Comparison of ENCODE assay signal across 1 cellular context in the genomic region with DNA sequence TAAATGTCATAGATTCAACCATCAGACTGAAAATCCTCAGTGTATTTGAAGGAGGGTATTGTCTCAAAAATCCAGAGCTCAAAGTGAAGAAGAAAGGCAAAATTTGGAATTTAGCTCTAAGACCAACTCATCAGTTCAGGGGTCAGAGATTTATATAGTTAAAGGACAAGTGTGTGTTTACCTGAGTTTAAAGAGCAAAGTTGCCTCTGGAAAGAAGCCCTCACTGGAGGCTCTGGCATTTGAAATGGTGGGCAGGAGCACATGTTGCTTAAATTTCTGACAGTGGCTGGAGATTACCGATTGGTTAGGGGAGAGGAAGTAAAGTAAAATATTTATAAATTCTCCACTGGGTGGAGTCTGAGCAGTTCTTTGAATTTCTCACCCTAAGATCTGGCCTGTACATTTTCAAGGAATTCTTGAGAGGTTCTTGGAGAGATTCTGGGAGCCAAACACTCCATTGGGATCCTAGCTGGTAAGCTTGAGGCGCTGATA.
TF ChIP-seq lines count a peak whose summit lies in the region.

Gene KYNU, plus strand, starts transcription at position 400 of the 492 bp plus-strand sequence. CDS start 7,704 bp downstream, outside the sequence.

TF ChIP-seq in HepG2, 621 proteins besides CTCF, POLR2A, EP300 and RAD21 (continued from another document and continues in another):
- TF ChIP-seq, protein P1, sequence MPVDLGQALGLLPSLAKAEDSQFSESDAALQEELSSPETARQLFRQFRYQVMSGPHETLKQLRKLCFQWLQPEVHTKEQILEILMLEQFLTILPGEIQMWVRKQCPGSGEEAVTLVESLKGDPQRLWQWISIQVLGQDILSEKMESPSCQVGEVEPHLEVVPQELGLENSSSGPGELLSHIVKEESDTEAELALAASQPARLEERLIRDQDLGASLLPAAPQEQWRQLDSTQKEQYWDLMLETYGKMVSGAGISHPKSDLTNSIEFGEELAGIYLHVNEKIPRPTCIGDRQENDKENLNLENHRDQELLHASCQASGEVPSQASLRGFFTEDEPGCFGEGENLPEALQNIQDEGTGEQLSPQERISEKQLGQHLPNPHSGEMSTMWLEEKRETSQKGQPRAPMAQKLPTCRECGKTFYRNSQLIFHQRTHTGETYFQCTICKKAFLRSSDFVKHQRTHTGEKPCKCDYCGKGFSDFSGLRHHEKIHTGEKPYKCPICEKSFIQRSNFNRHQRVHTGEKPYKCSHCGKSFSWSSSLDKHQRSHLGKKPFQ (CRISPR knock-in tag; IDR thresholded peaks at IDR 0.05; ENCODE audit: insufficient replicate concordance): no peak
- TF ChIP-seq ZUFSP (CRISPR knock-in tag; IDR thresholded peaks at IDR 0.05; ENCODE audit: borderline replicate concordance) (no peak), NRL (CRISPR knock-in tag; IDR thresholded peaks at IDR 0.05; ENCODE audit: borderline replicate concordance) (no peak), ZNF121 (CRISPR knock-in tag; IDR thresholded peaks at IDR 0.05) (no peak), MED13 (CRISPR knock-in tag; IDR thresholded peaks at IDR 0.05) (no peak), BCL6 (CRISPR knock-in tag; IDR thresholded peaks at IDR 0.05) (peak; percentile 59; the same call in 1 of the 2 replicates), ZNF598 (CRISPR knock-in tag; IDR thresholded peaks at IDR 0.05; ENCODE audit: borderline replicate concordance) (no peak), DBP (CRISPR knock-in tag; IDR thresholded peaks at IDR 0.05; ENCODE audit: not compliant biosample characterization) (no peak), PTBP1 (IDR thresholded peaks at IDR 0.05; ENCODE audit: low read depth, low read length, poor library complexity, severe bottlenecking) (no peak), JUN (CRISPR knock-in tag; IDR thresholded peaks at IDR 0.05) (0 out of 2 replicates have a peak, but pooled peaks have one; percentile 40), PITX1 (CRISPR knock-in tag; IDR thresholded peaks at IDR 0.05) (peak; percentile 60; the same call in 1 of the 2 replicates), HMGA1 (CRISPR knock-in tag; conservative IDR thresholded peaks at IDR 0.05) (no peak), MYNN (CRISPR knock-in tag; IDR thresholded peaks at IDR 0.05; ENCODE audit: low read depth) (no peak), ZSCAN20 (CRISPR knock-in tag; IDR thresholded peaks at IDR 0.05; ENCODE audit: borderline replicate concordance) (no peak), ZNF431 (CRISPR knock-in tag; IDR thresholded peaks at IDR 0.05; ENCODE audit: borderline replicate concordance, low read depth) (no peak), MED8 (CRISPR knock-in tag; IDR thresholded peaks at IDR 0.05; ENCODE audit: insufficient replicate concordance) (no peak), ZNF12 (CRISPR knock-in tag; IDR thresholded peaks at IDR 0.05) (no peak), ZBTB40 (IDR thresholded peaks at IDR 0.05) (no peak), ZBTB40 (CRISPR knock-in tag; IDR thresholded peaks at IDR 0.05) (no peak), ZKSCAN8 (CRISPR knock-in tag; IDR thresholded peaks at IDR 0.05; ENCODE audit: borderline replicate concordance) (peak; percentile 13; the same call in 1 of the 2 replicates), NFE2L1 (CRISPR knock-in tag; IDR thresholded peaks at IDR 0.05; ENCODE audit: borderline replicate concordance) (no peak), GLMP (CRISPR knock-in tag; IDR thresholded peaks at IDR 0.05; ENCODE audit: borderline replicate concordance) (no peak), NR1H2 (CRISPR knock-in tag; IDR thresholded peaks at IDR 0.05; ENCODE audit: borderline replicate concordance, low read depth) (no peak), ETV5 (CRISPR knock-in tag; IDR thresholded peaks at IDR 0.05; ENCODE audit: borderline replicate concordance) (peak; percentile 43; the same call in 1 of the 2 replicates), RELA (CRISPR knock-in tag; IDR thresholded peaks at IDR 0.05) (no peak), TFE3 (CRISPR knock-in tag; IDR thresholded peaks at IDR 0.05) (peak; percentile 59), ZBTB42 (CRISPR knock-in tag; IDR thresholded peaks at IDR 0.05) (no peak), HNRNPLL (IDR thresholded peaks at IDR 0.05; ENCODE audit: low read depth, low read length, poor library complexity, severe bottlenecking) (no peak)
- TF ChIP-seq, protein P2, sequence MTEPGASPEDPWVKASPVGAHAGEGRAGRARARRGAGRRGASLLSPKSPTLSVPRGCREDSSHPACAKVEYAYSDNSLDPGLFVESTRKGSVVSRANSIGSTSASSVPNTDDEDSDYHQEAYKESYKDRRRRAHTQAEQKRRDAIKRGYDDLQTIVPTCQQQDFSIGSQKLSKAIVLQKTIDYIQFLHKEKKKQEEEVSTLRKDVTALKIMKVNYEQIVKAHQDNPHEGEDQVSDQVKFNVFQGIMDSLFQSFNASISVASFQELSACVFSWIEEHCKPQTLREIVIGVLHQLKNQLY (CRISPR knock-in tag; IDR thresholded peaks at IDR 0.05): no peak
- TF ChIP-seq, protein P3, sequence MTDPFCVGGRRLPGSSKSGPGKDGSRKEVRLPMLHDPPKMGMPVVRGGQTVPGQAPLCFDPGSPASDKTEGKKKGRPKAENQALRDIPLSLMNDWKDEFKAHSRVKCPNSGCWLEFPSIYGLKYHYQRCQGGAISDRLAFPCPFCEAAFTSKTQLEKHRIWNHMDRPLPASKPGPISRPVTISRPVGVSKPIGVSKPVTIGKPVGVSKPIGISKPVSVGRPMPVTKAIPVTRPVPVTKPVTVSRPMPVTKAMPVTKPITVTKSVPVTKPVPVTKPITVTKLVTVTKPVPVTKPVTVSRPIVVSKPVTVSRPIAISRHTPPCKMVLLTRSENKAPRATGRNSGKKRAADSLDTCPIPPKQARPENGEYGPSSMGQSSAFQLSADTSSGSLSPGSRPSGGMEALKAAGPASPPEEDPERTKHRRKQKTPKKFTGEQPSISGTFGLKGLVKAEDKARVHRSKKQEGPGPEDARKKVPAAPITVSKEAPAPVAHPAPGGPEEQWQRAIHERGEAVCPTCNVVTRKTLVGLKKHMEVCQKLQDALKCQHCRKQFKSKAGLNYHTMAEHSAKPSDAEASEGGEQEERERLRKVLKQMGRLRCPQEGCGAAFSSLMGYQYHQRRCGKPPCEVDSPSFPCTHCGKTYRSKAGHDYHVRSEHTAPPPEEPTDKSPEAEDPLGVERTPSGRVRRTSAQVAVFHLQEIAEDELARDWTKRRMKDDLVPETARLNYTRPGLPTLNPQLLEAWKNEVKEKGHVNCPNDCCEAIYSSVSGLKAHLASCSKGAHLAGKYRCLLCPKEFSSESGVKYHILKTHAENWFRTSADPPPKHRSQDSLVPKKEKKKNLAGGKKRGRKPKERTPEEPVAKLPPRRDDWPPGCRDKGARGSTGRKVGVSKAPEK (CRISPR knock-in tag; IDR thresholded peaks at IDR 0.05; ENCODE audit: borderline replicate concordance): no peak
- TF ChIP-seq, protein P4, sequence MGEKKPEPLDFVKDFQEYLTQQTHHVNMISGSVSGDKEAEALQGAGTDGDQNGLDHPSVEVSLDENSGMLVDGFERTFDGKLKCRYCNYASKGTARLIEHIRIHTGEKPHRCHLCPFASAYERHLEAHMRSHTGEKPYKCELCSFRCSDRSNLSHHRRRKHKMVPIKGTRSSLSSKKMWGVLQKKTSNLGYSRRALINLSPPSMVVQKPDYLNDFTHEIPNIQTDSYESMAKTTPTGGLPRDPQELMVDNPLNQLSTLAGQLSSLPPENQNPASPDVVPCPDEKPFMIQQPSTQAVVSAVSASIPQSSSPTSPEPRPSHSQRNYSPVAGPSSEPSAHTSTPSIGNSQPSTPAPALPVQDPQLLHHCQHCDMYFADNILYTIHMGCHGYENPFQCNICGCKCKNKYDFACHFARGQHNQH (CRISPR knock-in tag; IDR thresholded peaks at IDR 0.05): no peak
- TF ChIP-seq, protein P5, sequence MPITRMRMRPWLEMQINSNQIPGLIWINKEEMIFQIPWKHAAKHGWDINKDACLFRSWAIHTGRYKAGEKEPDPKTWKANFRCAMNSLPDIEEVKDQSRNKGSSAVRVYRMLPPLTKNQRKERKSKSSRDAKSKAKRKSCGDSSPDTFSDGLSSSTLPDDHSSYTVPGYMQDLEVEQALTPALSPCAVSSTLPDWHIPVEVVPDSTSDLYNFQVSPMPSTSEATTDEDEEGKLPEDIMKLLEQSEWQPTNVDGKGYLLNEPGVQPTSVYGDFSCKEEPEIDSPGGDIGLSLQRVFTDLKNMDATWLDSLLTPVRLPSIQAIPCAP (CRISPR knock-in tag; IDR thresholded peaks at IDR 0.05; ENCODE audit: low read depth): no peak
